ENCODE assay signal across 18 cellular contexts in genomic region chr22:47059076-47059475, GRCh38.
DNase-seq lines count a peak whose midpoint lies in the region; ATAC-seq and TF ChIP-seq lines count a peak whose summit lies in the region.
"Had no signal": no experiment of that assay in that cellular context is flagged by ENCODE, and none has a peak within 500 bp of the region (broad histone marks: within the 10 kb centered on the region; RNA-seq: fewer than 3 reads in every experiment).

No MANE protein-coding gene starts in this region.

- H3K4me3 Mint-ChIP-seq in activated B cell treated with CpG ODN at 0.5 μM for 24 hours = peak overlapping the region; percentile 52
- H3K4me3 Mint-ChIP-seq: HFFc6 had no signal

- H3K14ac ChIP-seq in neuronal stem cell (ENCODE audit: low read length) = no peak overlapping the region

- H3K36me3 ChIP-seq in DOHH2 (ENCODE audit: control insufficient read depth, low read length) (peaks cover 40% of the 10 kb centered on the region), Karpas-422 (ENCODE audit: insufficient read depth, low read length) (no peaks in the 10 kb centered on the region), neuronal stem cell (replicated peaks in 1 of 2; ENCODE audit: control insufficient read depth in 2 of 2, insufficient read depth in 2 of 2, low read length in 2 of 2) (no peaks in the 10 kb centered on the region), SJCRH30 (no peaks in the 10 kb centered on the region)

- no peak overlapping the region for H4K8ac ChIP-seq in neuronal stem cell (ENCODE audit: low read depth, low read length)

- H3K18ac ChIP-seq in neuronal stem cell (ENCODE audit: low read length) = peak overlapping the region; percentile 40

- peak overlapping the region; percentile 74 for H3K27ac ChIP-seq in DOHH2 (ENCODE audit: low read depth, low read length)
- peak overlapping the region; percentile 65 for H3K27ac ChIP-seq in Karpas-422 (ENCODE audit: low read length)
- no peak overlapping the region for H3K27ac ChIP-seq in neuronal stem cell (replicated peaks; ENCODE audit: low read length)
- H3K27ac ChIP-seq in coronary artery = no peak overlapping the region
- H3K27ac ChIP-seq in SJCRH30 = no peak overlapping the region
- H3K27ac ChIP-seq: HL-60, KMS-11 had no signal

- no peaks in the 10 kb centered on the region for H3K9me3 ChIP-seq in DOHH2 (ENCODE audit: control insufficient read depth, insufficient read depth, low read length)
- no peaks in the 10 kb centered on the region for H3K9me3 ChIP-seq in Karpas-422 (ENCODE audit: low read length)
- H3K9me3 ChIP-seq in neuronal stem cell (replicated peaks in 1 of 2; ENCODE audit: control insufficient read depth in 2 of 2, insufficient read depth in 1 of 2, low read depth in 1 of 2, low read length in 2 of 2) = no peaks in the 10 kb centered on the region
- H3K9me3 ChIP-seq in SJCRH30 (replicated peaks) = no peaks in the 10 kb centered on the region
- H3K9me3 ChIP-seq: Caco-2 had no signal

- H3K4me2 ChIP-seq in DOHH2 (ENCODE audit: low read length) (peak overlapping the region; percentile 68), Karpas-422 (ENCODE audit: low read depth, low read length, poor library complexity, severe bottlenecking) (peak overlapping the region; percentile 40), neuronal stem cell (ENCODE audit: insufficient read depth, low read length, poor library complexity, severe bottlenecking) (no peak overlapping the region)
- H3K4me2 ChIP-seq: KMS-11 had no signal

- peaks cover 3% of the 10 kb centered on the region; the same call in 1 of the 2 replicates for H3K79me2 ChIP-seq in DOHH2 (ENCODE audit: control insufficient read depth, low read length)
- peaks cover 12% of the 10 kb centered on the region; the same call in 1 of the 2 replicates for H3K79me2 ChIP-seq in Karpas-422 (ENCODE audit: low read length)

- no peaks in the 10 kb centered on the region for H3K27me3 ChIP-seq in DOHH2 (ENCODE audit: control insufficient read depth, low read length)
- no peaks in the 10 kb centered on the region for H3K27me3 ChIP-seq in Karpas-422 (ENCODE audit: low read length)
- no peaks in the 10 kb centered on the region for H3K27me3 ChIP-seq in neuronal stem cell (ENCODE audit: control insufficient read depth in 3 of 3, insufficient read depth in 3 of 3, low read depth in 1 of 3, low read length in 3 of 3)
- no peaks in the 10 kb centered on the region for H3K27me3 ChIP-seq in SJCRH30

- H2BK5ac ChIP-seq in neuronal stem cell (ENCODE audit: low read length) = no peak overlapping the region

- DNase-seq in Karpas-422 = peak; percentile 53
- DNase-seq in activated B cell treated with CpG ODN at 0.5 μM for 24 hours = no peak
- no peak for DNase-seq in neuronal stem cell (ENCODE audit: low spot score)
- DNase-seq in NCI-H345 (lab: John Stamatoyannopoulos, UW) = no peak
- no peak for DNase-seq in coronary artery (ENCODE audit: low spot score)
- no peak for DNase-seq in SJCRH30
- DNase-seq: HFFc6, MM.1S, NCI-H1105 treated with DMSO at 0.1 percent for 48 hours, NCI-H187 treated with DMSO at 0.1 percent for 48 hours, NCI-H2171, NCI-H510A, RPMI8226 had no signal

- no peaks in the 10 kb centered on the region for H4K20me1 ChIP-seq in DOHH2 (ENCODE audit: control insufficient read depth, insufficient read depth, low read depth, low read length)
- no peaks in the 10 kb centered on the region for H4K20me1 ChIP-seq in Karpas-422 (ENCODE audit: insufficient read depth, low read depth, low read length)

- H3K9me3 Mint-ChIP-seq in activated B cell treated with CpG ODN at 0.5 μM for 24 hours = no peaks in the 10 kb centered on the region
- H3K9me3 Mint-ChIP-seq: HFFc6 had no signal

- H2AFZ ChIP-seq in Karpas-422 (ENCODE audit: low read length) (no peak overlapping the region), neuronal stem cell (ENCODE audit: low read length) (no peak overlapping the region)

- H3K9ac ChIP-seq in Karpas-422 (ENCODE audit: low read length) (no peak overlapping the region; the same call in 1 of the 2 replicates), neuronal stem cell (ENCODE audit: low read depth, low read length, poor library complexity) (no peak overlapping the region)
- H3K9ac ChIP-seq: KMS-11 had no signal

- TF ChIP-seq CTCF in DOHH2 (IDR thresholded peaks at IDR 0.05; ENCODE audit: low read depth, low read length, poor library complexity, severe bottlenecking) = no peak
- TF ChIP-seq CTCF in activated B cell treated with CpG ODN at 0.5 μM for 24 hours (IDR thresholded peaks at IDR 0.05) = no peak
- no peak for TF ChIP-seq CTCF in coronary artery (IDR thresholded peaks at IDR 0.05)

- no peak overlapping the region for H2BK15ac ChIP-seq in neuronal stem cell (ENCODE audit: low read length)

- H3F3A ChIP-seq in DOHH2 (ENCODE audit: control insufficient read depth, insufficient read depth) = 0 out of 2 replicates have a peak, but pooled peaks cover 2% of the 10 kb centered on the region

- peaks cover 32% of the 10 kb centered on the region for H3K4me1 Mint-ChIP-seq in activated B cell treated with CpG ODN at 0.5 μM for 24 hours

- peak overlapping the region; percentile 52 for H3K4me3 ChIP-seq in DOHH2 (ENCODE audit: low read length)
- H3K4me3 ChIP-seq in Karpas-422 (ENCODE audit: low read length) = no peak overlapping the region; the same call in 1 of the 2 replicates
- H3K4me3 ChIP-seq in neuronal stem cell (ENCODE audit: low read length in 2 of 2) = no peak overlapping the region
- no peak overlapping the region for H3K4me3 ChIP-seq in coronary artery
- H3K4me3 ChIP-seq in SJCRH30 = no peak overlapping the region

- H2BK12ac ChIP-seq in neuronal stem cell (ENCODE audit: low read length) = no peak overlapping the region

- H3K9me2 ChIP-seq in DOHH2 (replicated peaks; ENCODE audit: control insufficient read depth, low read length) = no peaks in the 10 kb centered on the region
- H3K9me2 ChIP-seq in Karpas-422 (replicated peaks; ENCODE audit: insufficient read depth, low read length) = no peaks in the 10 kb centered on the region

- no peak overlapping the region for H2BK120ac ChIP-seq in neuronal stem cell (ENCODE audit: low read depth, low read length)

- H3K36me3 Mint-ChIP-seq in activated B cell treated with CpG ODN at 0.5 μM for 24 hours (ENCODE audit: low read depth) = peaks cover 85% of the 10 kb centered on the region

- H3K4me1 ChIP-seq in DOHH2 (ENCODE audit: control insufficient read depth, low read length) (peaks cover 32% of the 10 kb centered on the region), Karpas-422 (ENCODE audit: low read length) (peaks cover 57% of the 10 kb centered on the region), neuronal stem cell (ENCODE audit: control insufficient read depth in 2 of 2, insufficient read depth in 1 of 2, low read depth in 1 of 2, low read length in 2 of 2) (peaks cover 0 to 7% of the 10 kb centered on the region in 2 donors), SJCRH30 (no peaks in the 10 kb centered on the region)
- H3K4me1 ChIP-seq: Caco-2 had no signal

- no peak overlapping the region for H4K91ac ChIP-seq in neuronal stem cell (ENCODE audit: low read depth, low read length, poor library complexity)

- H3K27me3 Mint-ChIP-seq in activated B cell treated with CpG ODN at 0.5 μM for 24 hours = no peaks in the 10 kb centered on the region

- CTCF ChIA-PET in activated B cell treated with CpG ODN at 0.5 μM for 24 hours (lab: Charles Lee) = no interaction called here

- H3K27ac Mint-ChIP-seq in activated B cell treated with CpG ODN at 0.5 μM for 24 hours = peak overlapping the region; percentile 66
- H3K27ac Mint-ChIP-seq: HFFc6 had no signal

- H3K79me1 ChIP-seq in neuronal stem cell (ENCODE audit: low read depth, low read length) = peaks cover 2% of the 10 kb centered on the region

- POLR2A ChIA-PET in activated B cell treated with CpG ODN at 0.5 μM for 24 hours (lab: Charles Lee) = no interaction called here

- H3K23ac ChIP-seq in neuronal stem cell (ENCODE audit: low read depth, low read length, poor library complexity) = peak overlapping the region; percentile 35

- no CpG with 5 or more reads among the region's 15 CpGs for WGBS in neuronal stem cell (ENCODE audit: extremely low coverage in 2 of 2, insufficient read length in 2 of 2, insufficient replicate concordance in 1 of 2), 2 donors

- H2AK5ac ChIP-seq in neuronal stem cell (ENCODE audit: low read depth, low read length) = no peak overlapping the region

- H3K4ac ChIP-seq in neuronal stem cell (ENCODE audit: low read length) = no peak overlapping the region

- ATAC-seq in activated B cell treated with CpG ODN at 0.5 μM for 24 hours (ENCODE audit: low read depth) (peak; percentile 25), HG02763 (IDR thresholded peaks at IDR 0.05; ENCODE audit: unreplicated experiment) (no peak)

- intact Hi-C loops in activated B cell treated with CpG ODN at 0.5 μM for 24 hours (cut with micrococcal nuclease) = no loop called here

Comparison
In these comparisons a context has a peak if more than half of its experiments do, and no peak if none do; other contexts are left out.
1. H3K27ac ChIP-seq: peak in DOHH2 (single experiment) and Karpas-422 (single experiment); none in neuronal stem cell (single experiment), coronary artery (0 of 2) and SJCRH30 (single experiment).